ENCODE assay signal across 12 cellular contexts in genomic region chr2:69538249-69538648, GRCh38.
DNase-seq lines count a peak whose midpoint lies in the region; ATAC-seq, FAIRE-seq and TF ChIP-seq lines count a peak whose summit lies in the region.
"Had no signal": no experiment of that assay in that cellular context is flagged by ENCODE, and none has a peak within 500 bp of the region (broad histone marks: within the 10 kb centered on the region; RNA-seq: fewer than 3 reads in every experiment).

No MANE protein-coding gene starts in this region.

- no peak for TF ChIP-seq RAD21 in HepG2 (CRISPR knock-in tag; IDR thresholded peaks at IDR 0.05)

- no peak overlapping the region for H3K27ac ChIP-seq in HepG2 (ENCODE audit: extremely low read length, insufficient read depth, low read length)
- peak overlapping the region in 1 of 3 donors; percentile 26 for H3K27ac ChIP-seq in right lobe of liver
- no peak overlapping the region for H3K27ac ChIP-seq in WERI-Rb-1
- H3K27ac ChIP-seq: BLaER1 had no signal

- 98% methylated on average over 4 of the region's 4 CpGs for WGBS in HepG2 (ENCODE audit: low lambda C conversion rate)
- WGBS in right lobe of liver (ENCODE audit: insufficient coverage, low coverage, low lambda C conversion rate, missing lambda C conversion rate) = 100% methylated on average over 2 of the region's 4 CpGs

- H3K36me3 Mint-ChIP-seq in natural killer cell = peaks cover 10% of the 10 kb centered on the region

- no peak for FAIRE-seq in HepG2 (lab: Jason Lieb, UNC)

- CTCF ChIA-PET in HepG2 (lab: Yijun Ruan, JAX; ENCODE audit: low intra/inter-chr PET ratio, low total read pairs) = no interaction called here

- H3K27me3 ChIP-seq in HepG2 (ENCODE audit: control insufficient read depth in 1 of 2, insufficient read depth in 2 of 2, low read length in 2 of 2) (no peaks in the 10 kb centered on the region), right lobe of liver (no peaks in the 10 kb centered on the region), WERI-Rb-1 (ENCODE audit: insufficient read depth, low read depth, severe bottlenecking) (no peaks in the 10 kb centered on the region)
- H3K27me3 ChIP-seq: BLaER1 had no signal

- DNase-seq in HepG2 (ENCODE audit: low spot score) = no peak
- no peak for DNase-seq in right lobe of liver
- peak; percentile 78 for DNase-seq in WERI-Rb-1
- no peak for DNase-seq in natural killer cell
- no peak for DNase-seq in AG08396 (ENCODE audit: low spot score)
- DNase-seq: AML-193, DMS53, GM23248, H7 had no signal

- no peaks in the 10 kb centered on the region for H3K79me2 ChIP-seq in HepG2 (ENCODE audit: insufficient read depth, low read length)

- H3K36me3 ChIP-seq in HepG2 (replicated peaks in 1 of 2; ENCODE audit: control insufficient read depth in 1 of 2, insufficient read depth in 2 of 2, low read length in 2 of 2) (peaks cover 2 to 9% of the 10 kb centered on the region in 2 experiments; a peak in 4 of 5 replicates), right lobe of liver (peaks cover 0 to 11% (median 0%) of the 10 kb centered on the region in 4 donors), WERI-Rb-1 (peaks cover 16% of the 10 kb centered on the region)

- TF ChIP-seq EP300 in HepG2 (IDR thresholded peaks at IDR 0.05; ENCODE audit: low read depth in 2 of 2, low read length in 2 of 2) (no peak), HepG2 (CRISPR knock-in tag; IDR thresholded peaks at IDR 0.05; ENCODE audit: borderline replicate concordance) (no peak)

- H2AFZ ChIP-seq in HepG2 (ENCODE audit: low read length) = no peak overlapping the region
- H2AFZ ChIP-seq: GM23248 had no signal

- no peak for TF ChIP-seq POLR2A in HepG2 (IDR thresholded peaks at IDR 0.05; ENCODE audit: insufficient read depth in 1 of 2, low read depth in 2 of 2, low read length in 2 of 2)
- no peak for TF ChIP-seq POLR2A in right lobe of liver (IDR thresholded peaks at IDR 0.05)

- H3K4me3 Mint-ChIP-seq in natural killer cell = no peak overlapping the region
- H3K4me3 Mint-ChIP-seq: IgD-negative memory B cell had no signal

- H3K4me2 ChIP-seq in HepG2 (ENCODE audit: low read depth, low read length) = no peak overlapping the region
- H3K4me2 ChIP-seq: BLaER1 had no signal

- no peak for TF ChIP-seq CTCF in HepG2 (CRISPR knock-in tag; IDR thresholded peaks at IDR 0.05)
- TF ChIP-seq CTCF in right lobe of liver (IDR thresholded peaks at IDR 0.05) = no peak
- no peak for TF ChIP-seq CTCF in WERI-Rb-1 (IDR thresholded peaks at IDR 0.05; ENCODE audit: low read depth, low read length)
- TF ChIP-seq CTCF in natural killer cell (IDR thresholded peaks at IDR 0.05) = no peak

- peak overlapping the region; percentile 17 to 37 for H3K27ac Mint-ChIP-seq in natural killer cell
- H3K27ac Mint-ChIP-seq: IgD-negative memory B cell had no signal

- BruUV-seq in HepG2 (replicated peaks; lab: Mats Ljungman, UMichigan) = no TSS peak

- H3K4me1 ChIP-seq in HepG2 (ENCODE audit: insufficient read depth, low read length) (peaks cover 21% of the 10 kb centered on the region), right lobe of liver (no peaks in the 10 kb centered on the region)

- H3K9me3 Mint-ChIP-seq in natural killer cell = peaks cover 0 to 3% of the 10 kb centered on the region in 2 donors

- H3K9ac ChIP-seq in HepG2 (ENCODE audit: insufficient read depth, low read depth, low read length) = no peak overlapping the region
- H3K9ac ChIP-seq: BLaER1, GM23248 had no signal

- no peaks in the 10 kb centered on the region for H3K27me3 Mint-ChIP-seq in natural killer cell (ENCODE audit: low read depth in 2 of 2)

- ATAC-seq in HepG2 (no peak), right lobe of liver (no peak), natural killer cell (no peak), GM21528 (IDR thresholded peaks at IDR 0.05; ENCODE audit: low FRiP score, unreplicated experiment) (no peak)

- peaks cover 33 to 47% of the 10 kb centered on the region in 2 donors for H3K4me1 Mint-ChIP-seq in natural killer cell

- intact Hi-C loops in HepG2 (cut with micrococcal nuclease; ENCODE audit: unreplicated experiment) = no loop called here
- intact Hi-C loops in right lobe of liver (cut with DNase I) = no loop called here
- intact Hi-C loops in natural killer cell (cut with micrococcal nuclease) = no loop called here

- H4K20me1 ChIP-seq in HepG2 (ENCODE audit: insufficient read depth, low read length) = no peaks in the 10 kb centered on the region
- H4K20me1 ChIP-seq: BLaER1 had no signal

- POLR2A ChIA-PET in HepG2 (lab: Yijun Ruan, JAX) = interaction anchor here (1.3 kb wide), 1 partner anchor 101 kb away, joined by 6 read pairs; the partner anchor contains the start of gene NFU1

- H3K4me3 ChIP-seq in HepG2 (replicated peaks in 1 of 3; ENCODE audit: insufficient read depth in 1 of 3, low read depth in 2 of 3, low read length in 3 of 3) = no peak overlapping the region
- no peak overlapping the region for H3K4me3 ChIP-seq in right lobe of liver
- H3K4me3 ChIP-seq in WERI-Rb-1 (ENCODE audit: low read depth, low read length) = no peak overlapping the region
- H3K4me3 ChIP-seq: BLaER1, GM23248 had no signal

- in situ Hi-C loops in HepG2 (cut with HindIII; ENCODE audit: extremely low pct_ligation_motif_present, low pct_unique_long_range_greater_than_20kb) = no loop called here

- H3K9me3 ChIP-seq in HepG2 (ENCODE audit: low read length) (no peaks in the 10 kb centered on the region), right lobe of liver (no peaks in the 10 kb centered on the region), WERI-Rb-1 (ENCODE audit: severe bottlenecking) (peaks cover 2% of the 10 kb centered on the region)

TF ChIP-seq in HepG2, 621 proteins besides CTCF, POLR2A, EP300 and RAD21:
- TF ChIP-seq TMF1 (CRISPR knock-in tag; IDR thresholded peaks at IDR 0.05; ENCODE audit: low read depth) (no peak), KDM2A (CRISPR knock-in tag; IDR thresholded peaks at IDR 0.05; ENCODE audit: borderline replicate concordance, low read depth) (0 out of 2 replicates have a peak, but pooled peaks have one; percentile 2), HIVEP1 (CRISPR knock-in tag; IDR thresholded peaks at IDR 0.05) (0 out of 2 replicates have a peak, but pooled peaks have one; percentile 19), THAP11 (CRISPR knock-in tag; IDR thresholded peaks at IDR 0.05) (no peak), HNF1B (CRISPR knock-in tag; IDR thresholded peaks at IDR 0.05) (0 out of 2 replicates have a peak, but pooled peaks have one; percentile 25), ZNF784 (CRISPR knock-in tag; IDR thresholded peaks at IDR 0.05; ENCODE audit: borderline replicate concordance) (0 out of 2 replicates have a peak, but pooled peaks have one; percentile 10), ZNF572 (CRISPR knock-in tag; IDR thresholded peaks at IDR 0.05) (peak; percentile 85; the same call in 1 of the 2 replicates)
